ENCODE assay signal across 8 cellular contexts in the genomic region with DNA sequence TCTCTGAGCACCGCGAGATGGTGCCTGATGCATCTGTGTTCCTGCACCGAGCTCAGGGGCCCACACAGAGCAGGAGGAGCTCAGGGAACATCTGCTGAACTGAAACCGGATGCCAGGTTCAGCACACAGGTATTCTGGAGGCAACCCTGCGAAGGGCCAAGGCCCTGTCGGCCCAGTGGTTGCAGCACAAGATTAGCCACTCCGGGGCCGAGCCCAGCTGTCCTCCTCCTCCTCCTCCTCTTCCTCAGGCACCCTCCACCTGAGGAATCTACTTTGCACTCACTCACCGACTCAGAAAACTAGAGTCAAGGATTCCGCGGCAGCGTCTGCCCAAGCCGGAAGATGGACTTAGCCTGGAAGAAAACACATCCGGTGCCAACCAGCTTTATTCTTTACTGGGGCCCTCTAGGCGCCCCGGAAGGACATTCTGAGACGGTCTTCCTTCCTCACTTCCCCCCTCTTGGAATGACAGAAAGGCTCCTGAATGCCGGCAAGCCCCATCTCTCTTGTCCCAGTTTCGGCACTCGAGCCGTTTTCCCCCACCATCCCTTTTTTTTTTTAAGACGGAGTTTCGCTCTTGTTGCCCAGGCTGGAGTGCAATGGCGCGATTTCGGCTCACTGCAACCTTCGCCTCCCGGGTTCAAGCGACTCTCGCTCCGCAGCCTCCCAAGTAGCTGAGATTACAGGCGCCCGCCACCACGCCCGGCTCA. TPM values are rescaled to one million over a fixed set of nuclear protein-coding genes. Genes with fewer than 3 reads are reported as not detected.
DNase-seq lines count a peak whose midpoint lies in the region; TF ChIP-seq lines count a peak whose summit lies in the region.

Gene ZBTB6 (minus strand): TSS at position 360 of the 710 bp plus-strand sequence. CDS start 1,251 bp downstream, outside the sequence.

- H4K20me1 ChIP-seq in Loucy (ENCODE audit: insufficient read depth, low read length, poor library complexity, severe bottlenecking) = peaks cover 2% of the 10 kb centered on the region

- peaks cover 33% of the 10 kb centered on the region for H3K79me2 ChIP-seq in Loucy (ENCODE audit: insufficient read depth, low read length)

- no peak within 1 kb of the TSS for H4K91ac ChIP-seq in neuronal stem cell (ENCODE audit: low read depth, low read length, poor library complexity)

- no peaks in the 10 kb centered on the region for H3K79me1 ChIP-seq in neuronal stem cell (ENCODE audit: low read depth, low read length)

- H3K4me2 ChIP-seq in Loucy (ENCODE audit: low read depth, low read length, poor library complexity, severe bottlenecking) (peak within 1 kb of the TSS; percentile 89), neuronal stem cell (ENCODE audit: insufficient read depth, low read length, poor library complexity, severe bottlenecking) (peak within 1 kb of the TSS; percentile 59)

- H3K14ac ChIP-seq in neuronal stem cell (ENCODE audit: low read length) = no peak within 1 kb of the TSS

- H3K23ac ChIP-seq in neuronal stem cell (ENCODE audit: low read depth, low read length, poor library complexity) = peak within 1 kb of the TSS; percentile 62

- no peak within 1 kb of the TSS for H2BK120ac ChIP-seq in neuronal stem cell (ENCODE audit: low read depth, low read length)

- no peaks in the 10 kb centered on the region for H3K9me2 ChIP-seq in Loucy (replicated peaks; ENCODE audit: low read depth, low read length)

- DNase-seq in G401 (ENCODE audit: low spot score) (peak; percentile 97), H7 (peak; percentile 84), SHP77 (lab: John Stamatoyannopoulos, UW) (peak; percentile 77 to 88), foreskin melanocyte (peak; percentile 81), neuronal stem cell (ENCODE audit: low spot score) (peak; percentile 56)
- DNase-seq in activated gamma-delta T cell treated with anti-CD3 and anti-CD28 coated beads, Interleukin-2, amount 50 U/mL, for 16 hours (ENCODE audit: low read depth) = peak; percentile 54

- H2BK15ac ChIP-seq in neuronal stem cell (ENCODE audit: low read length) = no peak within 1 kb of the TSS

- H2AK5ac ChIP-seq in neuronal stem cell (ENCODE audit: low read depth, low read length) = no peak within 1 kb of the TSS

- H3K4ac ChIP-seq in neuronal stem cell (ENCODE audit: low read length) = no peak within 1 kb of the TSS

- H3K27ac ChIP-seq in neuronal stem cell (replicated peaks; ENCODE audit: low read length) = peak within 1 kb of the TSS; percentile 87
- H3K27ac ChIP-seq in temporal lobe (ENCODE audit: low read depth, low read length) = peak within 1 kb of the TSS; percentile 77

- no peak within 1 kb of the TSS for H4K8ac ChIP-seq in neuronal stem cell (ENCODE audit: low read depth, low read length)

- H3K27me3 ChIP-seq in H7 (ENCODE audit: control insufficient read depth, insufficient read depth, low read length) (no peaks in the 10 kb centered on the region), Loucy (ENCODE audit: insufficient read depth, low read length, poor library complexity, severe bottlenecking) (no peaks in the 10 kb centered on the region), neuronal stem cell (ENCODE audit: control insufficient read depth in 3 of 3, insufficient read depth in 3 of 3, low read depth in 1 of 3, low read length in 3 of 3) (no peaks in the 10 kb centered on the region)

- no peaks in the 10 kb centered on the region for H3F3A ChIP-seq in Loucy (ENCODE audit: low read depth)

- H3K9ac ChIP-seq in Loucy (ENCODE audit: low read depth, low read length, poor library complexity, severe bottlenecking) (peak within 1 kb of the TSS; percentile 85), neuronal stem cell (ENCODE audit: low read depth, low read length, poor library complexity) (peak within 1 kb of the TSS; percentile 96)

- peak within 1 kb of the TSS; percentile 88 for H3K18ac ChIP-seq in neuronal stem cell (ENCODE audit: low read length)

- no peak within 1 kb of the TSS for H2BK12ac ChIP-seq in neuronal stem cell (ENCODE audit: low read length)

- no peak within 1 kb of the TSS for H2BK5ac ChIP-seq in neuronal stem cell (ENCODE audit: low read length)

- H3K36me3 ChIP-seq in H7 (replicated peaks; ENCODE audit: control insufficient read depth, insufficient read depth, low read length) = peaks cover 10% of the 10 kb centered on the region
- peaks cover 3% of the 10 kb centered on the region; the same call in 1 of the 2 replicates for H3K36me3 ChIP-seq in Loucy (ENCODE audit: insufficient read depth, low read length)
- peaks cover 6 to 46% of the 10 kb centered on the region in 2 donors for H3K36me3 ChIP-seq in neuronal stem cell (replicated peaks in 1 of 2; ENCODE audit: control insufficient read depth in 2 of 2, insufficient read depth in 2 of 2, low read length in 2 of 2)

- H2AFZ ChIP-seq in Loucy (ENCODE audit: low read length) (peak within 1 kb of the TSS; percentile 83), neuronal stem cell (ENCODE audit: low read length) (peak within 1 kb of the TSS; percentile 90)

- no CpG with 5 or more reads among the region's 35 CpGs for WGBS in neuronal stem cell (ENCODE audit: extremely low coverage in 2 of 2, insufficient read length in 2 of 2, insufficient replicate concordance in 1 of 2), 2 donors

- H3K9me3 ChIP-seq in Loucy (ENCODE audit: insufficient read depth, low read depth, low read length) = no peaks in the 10 kb centered on the region
- no peaks in the 10 kb centered on the region for H3K9me3 ChIP-seq in neuronal stem cell (replicated peaks in 1 of 2; ENCODE audit: control insufficient read depth in 2 of 2, insufficient read depth in 1 of 2, low read depth in 1 of 2, low read length in 2 of 2)

- no peak for TF ChIP-seq CTCF in Loucy (conservative IDR thresholded peaks at IDR 0.05; ENCODE audit: low read length)

- in situ Hi-C loops in G401 (cut with HindIII; ENCODE audit: low sequenced_read_pairs) = no loop called here

- H3K4me3 ChIP-seq in H7 (ENCODE audit: insufficient read depth, low read depth, low read length) (peak within 1 kb of the TSS; percentile 80), Loucy (ENCODE audit: low read length, poor library complexity, severe bottlenecking) (peak within 1 kb of the TSS; percentile 82), neuronal stem cell (ENCODE audit: low read length in 2 of 2) (peak within 1 kb of the TSS; percentile 92 to 96)

- H3K4me1 ChIP-seq in Loucy (ENCODE audit: insufficient read depth, low read length, poor library complexity, severe bottlenecking) (peaks cover 11% of the 10 kb centered on the region), neuronal stem cell (ENCODE audit: control insufficient read depth in 2 of 2, insufficient read depth in 1 of 2, low read depth in 1 of 2, low read length in 2 of 2) (peaks cover 1 to 2% of the 10 kb centered on the region in 2 donors)

RNA-seq across cellular contexts. Expression of gene ZBTB6, which starts in this region (rescaled TPM):
- 8.8 and 10.1 TPM in 2 replicates for total RNA-seq in G401 (2014; rRNA removed; shearing (Covaris generic))
- 8.6 and 11.7 TPM in 2 replicates for total RNA-seq in H7 (2014; rRNA removed; shearing (Covaris generic))
- 7.2 TPM for polyA plus RNA-seq in neuronal stem cell (2013, experiment 1 of 2)
- polyA plus RNA-seq in neuronal stem cell (2013, experiment 2 of 2) = 7.9 TPM
- 59.7 TPM for total RNA-seq in temporal lobe

Comparison
In these comparisons a context has a peak if more than half of its experiments do, and no peak if none do; other contexts are left out.
1. Peak in every context shown above with its lines: DNase-seq, H3K4me3 ChIP-seq and H3K27ac ChIP-seq.